Comparison of ENCODE assay signal across 1 cellular context in the genomic region with DNA sequence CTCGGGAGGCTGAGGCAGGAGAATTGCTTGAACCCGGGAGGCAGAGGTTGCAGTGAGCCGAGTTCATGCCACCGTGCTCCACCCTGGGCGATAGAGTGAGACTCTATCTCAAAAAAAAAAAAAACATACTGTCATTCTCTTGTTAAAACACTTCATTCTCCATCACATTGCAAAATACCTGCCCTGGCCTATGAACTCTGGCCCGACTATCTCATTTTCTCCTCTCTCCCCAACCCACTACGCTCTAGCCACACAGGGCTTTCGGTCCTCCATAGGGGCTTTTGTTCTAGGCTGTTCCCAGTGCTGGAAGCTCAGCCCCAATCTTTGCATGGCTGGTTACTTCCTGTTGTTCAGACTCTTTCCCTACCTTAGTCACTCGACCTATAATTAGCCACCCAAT.
TF ChIP-seq lines count a peak whose summit lies in the region.

No MANE protein-coding gene starts in this region.

TF ChIP-seq in HepG2, 621 proteins besides CTCF, POLR2A, EP300 and RAD21 (continued from another document and continues in another):
- TF ChIP-seq ZNF329 (CRISPR knock-in tag; IDR thresholded peaks at IDR 0.05; ENCODE audit: low read depth) (no peak), CERS6 (CRISPR knock-in tag; IDR thresholded peaks at IDR 0.05) (no peak), NFATC3 (CRISPR knock-in tag; IDR thresholded peaks at IDR 0.05) (no peak), ZNF564 (CRISPR knock-in tag; IDR thresholded peaks at IDR 0.05) (no peak), RORA (CRISPR knock-in tag; IDR thresholded peaks at IDR 0.05) (no peak), KLF15 (CRISPR knock-in tag; IDR thresholded peaks at IDR 0.05; ENCODE audit: borderline replicate concordance) (no peak), ZMAT3 (CRISPR knock-in tag; conservative IDR thresholded peaks at IDR 0.05) (no peak), SOX13 (IDR thresholded peaks at IDR 0.05) (0 out of 2 replicates have a peak, but pooled peaks have one; percentile 14), SOX13 (CRISPR knock-in tag; conservative IDR thresholded peaks at IDR 0.05 in 1 of 2, IDR thresholded peaks at IDR 0.05 in 1 of 2) (no peak), NR2F6 (IDR thresholded peaks at IDR 0.05) (peak; percentile 53), NR2F6 (CRISPR knock-in tag; IDR thresholded peaks at IDR 0.05) (peak; percentile 36; the same call in 1 of the 2 replicates), ZNF549 (CRISPR knock-in tag; IDR thresholded peaks at IDR 0.05) (no peak), PREB (CRISPR knock-in tag; IDR thresholded peaks at IDR 0.05) (no peak), SMAD9 (CRISPR knock-in tag; IDR thresholded peaks at IDR 0.05) (no peak), IKZF1 (IDR thresholded peaks at IDR 0.05) (no peak), ZNF142 (CRISPR knock-in tag; IDR thresholded peaks at IDR 0.05) (no peak), TCF7L2 (IDR thresholded peaks at IDR 0.05; ENCODE audit: low read depth, low read length) (no peak), MTF2 (CRISPR knock-in tag; IDR thresholded peaks at IDR 0.05; ENCODE audit: borderline replicate concordance) (no peak), ZMAT5 (CRISPR knock-in tag; IDR thresholded peaks at IDR 0.05; ENCODE audit: borderline replicate concordance, low read depth) (no peak), NBN (conservative IDR thresholded peaks at IDR 0.05) (no peak), SMAD1 (CRISPR knock-in tag; IDR thresholded peaks at IDR 0.05; ENCODE audit: borderline replicate concordance, low read depth) (no peak), ZNF333 (CRISPR knock-in tag; IDR thresholded peaks at IDR 0.05; ENCODE audit: borderline replicate concordance) (no peak), CEBPG (CRISPR knock-in tag; IDR thresholded peaks at IDR 0.05) (peak; percentile 56), KDM5B (CRISPR knock-in tag; IDR thresholded peaks at IDR 0.05; ENCODE audit: borderline replicate concordance) (no peak), ARID5B (CRISPR knock-in tag; IDR thresholded peaks at IDR 0.05) (no peak), FOXK2 (IDR thresholded peaks at IDR 0.05) (no peak), JARID2 (CRISPR knock-in tag; IDR thresholded peaks at IDR 0.05; ENCODE audit: insufficient replicate concordance) (no peak), SOX6 (IDR thresholded peaks at IDR 0.05) (no peak), SOX6 (CRISPR knock-in tag; IDR thresholded peaks at IDR 0.05) (peak; percentile 53), ZSCAN12 (CRISPR knock-in tag; IDR thresholded peaks at IDR 0.05) (no peak), ZNF205 (CRISPR knock-in tag; IDR thresholded peaks at IDR 0.05) (no peak), KMT2B (CRISPR knock-in tag; IDR thresholded peaks at IDR 0.05) (0 out of 2 replicates have a peak, but pooled peaks have one; percentile 38), ZBTB26 (CRISPR knock-in tag; IDR thresholded peaks at IDR 0.05; ENCODE audit: borderline replicate concordance) (no peak), KDM2A (CRISPR knock-in tag; IDR thresholded peaks at IDR 0.05; ENCODE audit: borderline replicate concordance, low read depth) (no peak), PITX1 (CRISPR knock-in tag; IDR thresholded peaks at IDR 0.05) (no peak)
- TF ChIP-seq, protein P1, sequence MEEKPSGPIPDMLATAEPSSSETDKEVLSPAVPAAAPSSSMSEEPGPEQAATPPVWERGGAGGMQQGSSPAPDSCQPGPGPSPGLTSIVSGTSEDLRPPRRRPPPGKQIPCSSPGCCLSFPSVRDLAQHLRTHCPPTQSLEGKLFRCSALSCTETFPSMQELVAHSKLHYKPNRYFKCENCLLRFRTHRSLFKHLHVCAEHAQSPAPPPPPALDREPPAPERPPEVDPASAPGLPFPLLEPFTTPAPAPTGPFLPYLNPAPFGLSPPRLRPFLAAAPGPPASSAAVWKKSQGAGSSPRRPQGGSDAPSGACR (CRISPR knock-in tag; IDR thresholded peaks at IDR 0.05): no peak
- TF ChIP-seq, protein P2, sequence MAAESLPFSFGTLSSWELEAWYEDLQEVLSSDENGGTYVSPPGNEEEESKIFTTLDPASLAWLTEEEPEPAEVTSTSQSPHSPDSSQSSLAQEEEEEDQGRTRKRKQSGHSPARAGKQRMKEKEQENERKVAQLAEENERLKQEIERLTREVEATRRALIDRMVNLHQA (CRISPR knock-in tag; IDR thresholded peaks at IDR 0.05): no peak
- TF ChIP-seq, protein P3, sequence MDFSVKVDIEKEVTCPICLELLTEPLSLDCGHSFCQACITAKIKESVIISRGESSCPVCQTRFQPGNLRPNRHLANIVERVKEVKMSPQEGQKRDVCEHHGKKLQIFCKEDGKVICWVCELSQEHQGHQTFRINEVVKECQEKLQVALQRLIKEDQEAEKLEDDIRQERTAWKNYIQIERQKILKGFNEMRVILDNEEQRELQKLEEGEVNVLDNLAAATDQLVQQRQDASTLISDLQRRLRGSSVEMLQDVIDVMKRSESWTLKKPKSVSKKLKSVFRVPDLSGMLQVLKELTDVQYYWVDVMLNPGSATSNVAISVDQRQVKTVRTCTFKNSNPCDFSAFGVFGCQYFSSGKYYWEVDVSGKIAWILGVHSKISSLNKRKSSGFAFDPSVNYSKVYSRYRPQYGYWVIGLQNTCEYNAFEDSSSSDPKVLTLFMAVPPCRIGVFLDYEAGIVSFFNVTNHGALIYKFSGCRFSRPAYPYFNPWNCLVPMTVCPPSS (IDR thresholded peaks at IDR 0.05): no peak
- TF ChIP-seq, protein P4, sequence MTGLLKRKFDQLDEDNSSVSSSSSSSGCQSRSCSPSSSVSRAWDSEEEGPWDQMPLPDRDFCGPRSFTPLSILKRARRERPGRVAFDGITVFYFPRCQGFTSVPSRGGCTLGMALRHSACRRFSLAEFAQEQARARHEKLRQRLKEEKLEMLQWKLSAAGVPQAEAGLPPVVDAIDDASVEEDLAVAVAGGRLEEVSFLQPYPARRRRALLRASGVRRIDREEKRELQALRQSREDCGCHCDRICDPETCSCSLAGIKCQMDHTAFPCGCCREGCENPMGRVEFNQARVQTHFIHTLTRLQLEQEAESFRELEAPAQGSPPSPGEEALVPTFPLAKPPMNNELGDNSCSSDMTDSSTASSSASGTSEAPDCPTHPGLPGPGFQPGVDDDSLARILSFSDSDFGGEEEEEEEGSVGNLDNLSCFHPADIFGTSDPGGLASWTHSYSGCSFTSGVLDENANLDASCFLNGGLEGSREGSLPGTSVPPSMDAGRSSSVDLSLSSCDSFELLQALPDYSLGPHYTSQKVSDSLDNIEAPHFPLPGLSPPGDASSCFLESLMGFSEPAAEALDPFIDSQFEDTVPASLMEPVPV (CRISPR knock-in tag; IDR thresholded peaks at IDR 0.05): no peak
- TF ChIP-seq, protein P5, sequence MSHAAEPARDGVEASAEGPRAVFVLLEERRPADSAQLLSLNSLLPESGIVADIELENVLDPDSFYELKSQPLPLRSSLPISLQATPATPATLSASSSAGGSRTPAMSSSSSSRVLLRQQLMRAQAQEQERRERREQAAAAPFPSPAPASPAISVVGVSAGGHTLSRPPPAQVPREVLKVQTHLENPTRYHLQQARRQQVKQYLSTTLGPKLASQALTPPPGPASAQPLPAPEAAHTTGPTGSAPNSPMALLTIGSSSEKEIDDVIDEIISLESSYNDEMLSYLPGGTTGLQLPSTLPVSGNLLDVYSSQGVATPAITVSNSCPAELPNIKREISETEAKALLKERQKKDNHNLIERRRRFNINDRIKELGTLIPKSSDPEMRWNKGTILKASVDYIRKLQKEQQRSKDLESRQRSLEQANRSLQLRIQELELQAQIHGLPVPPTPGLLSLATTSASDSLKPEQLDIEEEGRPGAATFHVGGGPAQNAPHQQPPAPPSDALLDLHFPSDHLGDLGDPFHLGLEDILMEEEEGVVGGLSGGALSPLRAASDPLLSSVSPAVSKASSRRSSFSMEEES (CRISPR knock-in tag; IDR thresholded peaks at IDR 0.05): no peak
- TF ChIP-seq, protein P6, sequence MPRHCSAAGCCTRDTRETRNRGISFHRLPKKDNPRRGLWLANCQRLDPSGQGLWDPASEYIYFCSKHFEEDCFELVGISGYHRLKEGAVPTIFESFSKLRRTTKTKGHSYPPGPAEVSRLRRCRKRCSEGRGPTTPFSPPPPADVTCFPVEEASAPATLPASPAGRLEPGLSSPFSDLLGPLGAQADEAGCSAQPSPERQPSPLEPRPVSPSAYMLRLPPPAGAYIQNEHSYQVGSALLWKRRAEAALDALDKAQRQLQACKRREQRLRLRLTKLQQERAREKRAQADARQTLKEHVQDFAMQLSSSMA (CRISPR knock-in tag; IDR thresholded peaks at IDR 0.05): no peak
